In the genomic region with DNA sequence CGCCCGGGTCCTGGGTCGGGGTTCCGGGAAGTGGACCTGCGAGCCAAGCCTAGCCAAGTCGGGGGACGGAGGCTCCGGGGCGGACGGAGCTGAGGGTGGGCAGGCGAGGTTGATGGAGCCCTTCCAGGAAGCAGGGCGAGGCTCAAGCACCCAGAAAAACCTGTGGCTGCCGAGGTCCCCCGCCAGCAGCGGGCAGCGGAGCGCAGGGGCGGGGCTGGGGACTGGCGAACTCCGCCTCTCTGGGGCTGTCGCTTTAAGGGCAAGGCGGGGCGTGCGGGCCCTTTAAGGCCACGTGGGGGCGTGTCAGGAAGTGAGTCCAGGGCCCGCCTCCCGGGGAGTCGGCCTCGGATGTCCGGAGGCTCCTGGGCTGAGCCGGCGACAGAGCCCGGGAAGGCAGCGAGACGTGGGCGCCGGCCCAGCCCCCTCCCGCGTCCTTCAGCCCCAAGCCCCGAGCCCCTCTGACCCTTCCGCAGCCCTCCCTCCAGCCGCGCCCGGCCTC, we compare ENCODE assay signal across 8 cellular contexts. TPM values are rescaled to one million over a fixed set of nuclear protein-coding genes. Genes with fewer than 3 reads are reported as not detected.
DNase-seq lines count a peak whose midpoint lies in the region; ATAC-seq lines count a peak whose summit lies in the region.

A gene (plus strand): TSS at position 344 of the 499 bp plus-strand sequence. CDS start 653 bp downstream, outside the sequence.

- peaks cover 29% of the 10 kb centered on the region for H3K4me1 ChIP-seq in effector memory CD4-positive, alpha-beta T cell (ENCODE audit: control insufficient read depth, insufficient read depth, low read length, poor library complexity, severe bottlenecking)
- peaks cover 21% of the 10 kb centered on the region for H3K4me1 ChIP-seq in mesenchymal stem cell (ENCODE audit: control insufficient read depth, insufficient read depth, low read depth, low read length)

- no peaks in the 10 kb centered on the region for H3K27me3 ChIP-seq in effector memory CD4-positive, alpha-beta T cell (replicated peaks; ENCODE audit: control insufficient read depth, insufficient read depth, low read length, poor library complexity, severe bottlenecking)
- H3K27me3 ChIP-seq in mesenchymal stem cell (ENCODE audit: control insufficient read depth in 1 of 2, insufficient read depth in 1 of 2, low read length in 2 of 2), result no peaks in the 10 kb centered on the region

- CTCF ChIA-PET in activated CD8-positive, alpha-beta memory T cell treated with anti-CD3 and anti-CD28 coated beads for 36 hours (lab: Charles Lee), result interaction anchor here (0.6 to 2.0 kb wide), 2 partner anchors 33 to 38 kb away, joined by 3 to 9 read pairs; no protein-coding TSS in a partner anchor

- H2BK12ac ChIP-seq in mesenchymal stem cell (ENCODE audit: low read length in 2 of 2), result peak within 1 kb of the TSS in 1 of 2 experiments; percentile 81

- peak within 1 kb of the TSS; percentile 99 for H3K4me3 ChIP-seq in effector memory CD4-positive, alpha-beta T cell (ENCODE audit: insufficient read depth, low read depth, low read length, poor library complexity, severe bottlenecking)
- H3K4me3 ChIP-seq in mesenchymal stem cell (ENCODE audit: insufficient read depth in 1 of 2, low read depth in 1 of 2, low read length in 2 of 2), result peak within 1 kb of the TSS; percentile 75 to 97

- H3K9me3 ChIP-seq in effector memory CD4-positive, alpha-beta T cell (ENCODE audit: control insufficient read depth, low read length), result no peaks in the 10 kb centered on the region
- no peaks in the 10 kb centered on the region for H3K9me3 ChIP-seq in mesenchymal stem cell (ENCODE audit: control insufficient read depth, low read length)

- H3K18ac ChIP-seq in mesenchymal stem cell (ENCODE audit: low read depth in 1 of 2, low read length in 2 of 2), result peak within 1 kb of the TSS; percentile 72 to 96

- H3K27ac ChIP-seq in effector memory CD4-positive, alpha-beta T cell (ENCODE audit: insufficient read depth, low read length, poor library complexity, severe bottlenecking), result peak within 1 kb of the TSS; percentile 76
- H3K27ac ChIP-seq in mesenchymal stem cell (ENCODE audit: low read length, poor library complexity, severe bottlenecking), result peak within 1 kb of the TSS; percentile 68

- ATAC-seq in GM19463 (IDR thresholded peaks at IDR 0.05; ENCODE audit: unreplicated experiment), result peak; percentile 95

- POLR2A ChIA-PET in activated CD8-positive, alpha-beta memory T cell treated with anti-CD3 and anti-CD28 coated beads for 36 hours (lab: Charles Lee), result interaction anchor here (1.5 kb wide), 1 partner anchor 113 kb away, joined by 5 read pairs; a partner anchor contains a TSS

- DNase-seq in CMK (ENCODE audit: low read depth) (peak; percentile 82), HPDE6-E6E7 (ENCODE audit: extremely low spot score) (peak; percentile 91), mesenchymal stem cell (peak; percentile 95)
- peak; percentile 90 for DNase-seq in NK-92 treated with Interleukin-12 subunit alpha and Interleukin-12 subunit beta, amount 100 ng/mL, for 24 hours (lab: John Stamatoyannopoulos, UW)
- DNase-seq in effector memory CD4-positive, alpha-beta T cell, result peak; percentile 89 to 93 (median 92)
- peak; percentile 90 for DNase-seq in stimulated activated CD8-positive, alpha-beta memory T cell treated with anti-CD3 and anti-CD28 coated beads, Interleukin-12 subunit alpha, Interleukin-12 subunit beta, amount 100 ng/mL, for 4 hours (ENCODE audit: low read depth)

- H2AK5ac ChIP-seq in mesenchymal stem cell (ENCODE audit: low read length, severe bottlenecking), result peak within 1 kb of the TSS; percentile 55

- H3K36me3 ChIP-seq in effector memory CD4-positive, alpha-beta T cell (ENCODE audit: control insufficient read depth, insufficient read depth, low read length), result peaks cover 21% of the 10 kb centered on the region
- H3K36me3 ChIP-seq in mesenchymal stem cell (ENCODE audit: control insufficient read depth in 1 of 2, insufficient read depth in 2 of 2, low read depth in 1 of 2, low read length in 2 of 2), result peaks cover 12 to 24% of the 10 kb centered on the region in 2 experiments

- H4K8ac ChIP-seq in mesenchymal stem cell (ENCODE audit: low read length), result peak within 1 kb of the TSS; percentile 96

- peak within 1 kb of the TSS; percentile 76 for H2BK15ac ChIP-seq in mesenchymal stem cell (ENCODE audit: low read depth, poor library complexity, severe bottlenecking)

- peaks cover 15% of the 10 kb centered on the region for H3K79me1 ChIP-seq in mesenchymal stem cell (replicated peaks; ENCODE audit: low read length, poor library complexity, severe bottlenecking)

- WGBS in mesenchymal stem cell, result 1% methylated on average over 34 of the region's 45 CpGs

- H3K14ac ChIP-seq in mesenchymal stem cell (ENCODE audit: low read length in 2 of 2), result peak within 1 kb of the TSS in 1 of 2 experiments; percentile 89

- H2BK5ac ChIP-seq in mesenchymal stem cell (ENCODE audit: low read depth, low read length, poor library complexity, severe bottlenecking), result peak within 1 kb of the TSS; percentile 78

- peak within 1 kb of the TSS; percentile 75 for H2AFZ ChIP-seq in mesenchymal stem cell (ENCODE audit: low read depth, low read length)

- H4K91ac ChIP-seq in mesenchymal stem cell (ENCODE audit: low read length), result peak within 1 kb of the TSS; percentile 85

- H3K4me2 ChIP-seq in mesenchymal stem cell (ENCODE audit: low read length, poor library complexity, severe bottlenecking), result peak within 1 kb of the TSS; percentile 93

- peak within 1 kb of the TSS; percentile 88 for H2BK120ac ChIP-seq in mesenchymal stem cell (ENCODE audit: low read depth, low read length)

- peak within 1 kb of the TSS; percentile 80 to 94 for H3K4ac ChIP-seq in mesenchymal stem cell (ENCODE audit: low read depth in 1 of 2, low read length in 2 of 2)

- peak within 1 kb of the TSS; percentile 97 for H3K9ac ChIP-seq in mesenchymal stem cell (ENCODE audit: low read length)

- peak within 1 kb of the TSS in 1 of 2 experiments; percentile 94 for H3K23ac ChIP-seq in mesenchymal stem cell (ENCODE audit: low read length in 2 of 2)

RNA-seq across cellular contexts. Expression of the gene that starts here (rescaled TPM):
- total RNA-seq in activated CD8-positive, alpha-beta memory T cell treated with anti-CD3 and anti-CD28 coated beads for 36 hours, result 10 to 100 TPM; 14.5 to 16.3 TPM
- polyA plus RNA-seq in mesenchymal stem cell (2013, experiment 1 of 2), result 22.9 TPM
- 23.8 TPM for polyA plus RNA-seq in mesenchymal stem cell (2013, experiment 2 of 2)

Comparison
In these comparisons a context has a peak if more than half of its experiments do, and no peak if none do; other contexts are left out.
1. Peak in every context shown above with its lines: DNase-seq, ATAC-seq, H3K4me3 ChIP-seq and H3K27ac ChIP-seq.